In the genomic region with DNA sequence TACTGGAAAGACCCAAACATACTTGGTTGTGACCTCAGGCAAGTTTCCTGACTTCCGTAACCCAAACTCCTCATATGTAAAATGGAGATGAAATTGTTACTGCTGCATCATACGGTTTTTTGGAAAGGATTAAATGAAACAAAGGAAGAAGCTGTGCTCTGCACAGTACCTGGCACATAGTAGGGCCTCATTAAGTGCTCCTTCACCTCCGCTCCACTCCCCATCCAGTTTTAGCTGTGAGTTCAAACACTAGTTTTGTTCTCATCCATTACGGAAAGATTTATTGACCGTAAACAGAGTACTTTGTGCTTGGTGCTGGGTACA, we compare ENCODE assay signal across 8 cellular contexts. TPM values are rescaled to one million over a fixed set of nuclear protein-coding genes. Genes with fewer than 3 reads are reported as not detected.
DNase-seq lines count a peak whose midpoint lies in the region; ATAC-seq and TF ChIP-seq lines count a peak whose summit lies in the region.

No MANE protein-coding gene starts in this region.

- WGBS in lung, 2 donors: 13 to 19% methylated on average over 5 of the region's 5 CpGs

- peaks cover 72% of the 10 kb centered on the region for H3K4me1 Mint-ChIP-seq in CD8-positive, alpha-beta T cell (ENCODE audit: low read depth)

- H3K9me3 ChIP-seq in CD8-positive, alpha-beta T cell (ENCODE audit: low read length): no peaks in the 10 kb centered on the region
- H3K9me3 ChIP-seq in lung (ENCODE audit: control insufficient read depth in 2 of 2, insufficient read depth in 1 of 2, low read length in 1 of 2): no peaks in the 10 kb centered on the region

- CTCF ChIA-PET in CD8-positive, alpha-beta T cell (lab: Charles Lee): interaction anchor here (0.6 to 1.7 kb wide), 3 partner anchors 28 to 42 kb away, joined by 3 read pairs; no protein-coding TSS in a partner anchor

- peak overlapping the region; percentile 98 for H3K4me3 Mint-ChIP-seq in CD8-positive, alpha-beta T cell

- H3K27ac ChIP-seq in CD8-positive, alpha-beta T cell (ENCODE audit: low read depth, low read length): peak overlapping the region; percentile 92
- H3K27ac ChIP-seq in brain microvascular endothelial cell: peak overlapping the region; percentile 65
- H3K27ac ChIP-seq in lung (ENCODE audit: low read depth in 1 of 2, low read length in 1 of 2): peak overlapping the region; percentile 83 to 98

- no peaks in the 10 kb centered on the region for H3K27me3 Mint-ChIP-seq in CD8-positive, alpha-beta T cell (ENCODE audit: low read depth)

- POLR2A ChIA-PET in CD8-positive, alpha-beta T cell (lab: Charles Lee): interaction anchor here (0.6 to 1.4 kb wide), 12 partner anchors 9 to 113 kb away, joined by 3 to 5 read pairs (median 4); a partner anchor contains a TSS

- in situ Hi-C loops in brain microvascular endothelial cell (cut with HindIII; ENCODE audit: low pct_ligation_motif_present, low sequenced_read_pairs): no loop called here

- peaks cover 36% of the 10 kb centered on the region for H3K36me3 Mint-ChIP-seq in CD8-positive, alpha-beta T cell

- peaks cover 39% of the 10 kb centered on the region for H3K4me1 ChIP-seq in CD8-positive, alpha-beta T cell (ENCODE audit: insufficient read depth, low read length)
- peaks cover 0 to 11% of the 10 kb centered on the region in 2 donors for H3K4me1 ChIP-seq in lung (ENCODE audit: control insufficient read depth in 2 of 2, insufficient read depth in 2 of 2, low read length in 2 of 2)

- peak; percentile 8 for ATAC-seq in CD8-positive, alpha-beta T cell
- ATAC-seq in HG03342 (IDR thresholded peaks at IDR 0.05; ENCODE audit: unreplicated experiment) (peak; percentile 5), lung (ENCODE audit: insufficient read depth, low FRiP score) (no peak)

- no peak for DNase-seq in CD8-positive, alpha-beta T cell
- DNase-seq in brain microvascular endothelial cell: no peak
- no peak for DNase-seq in lung (ENCODE audit: low spot score)
- no peak for DNase-seq in retina
- no peak for DNase-seq in NCI-H1417 (lab: John Stamatoyannopoulos, UW)
- DNase-seq in NCI-H1694 (lab: John Stamatoyannopoulos, UW): no peak
- no peak for DNase-seq in stimulated activated CD4-positive, alpha-beta T cell treated with anti-CD3 and anti-CD28 coated beads, Interleukin-4, amount 100 ng/mL, for 1 hour

- TF ChIP-seq CTCF in CD8-positive, alpha-beta T cell (IDR thresholded peaks at IDR 0.05): no peak
- no peak for TF ChIP-seq CTCF in brain microvascular endothelial cell (IDR thresholded peaks at IDR 0.05; ENCODE audit: low read depth, low read length, missing control alignments)
- TF ChIP-seq CTCF in lung (IDR thresholded peaks at IDR 0.05; ENCODE audit: control extremely low read depth, extremely low read depth): no peak

- H3K27ac Mint-ChIP-seq in CD8-positive, alpha-beta T cell: peak overlapping the region; percentile 100

- H3K27me3 ChIP-seq in CD8-positive, alpha-beta T cell (ENCODE audit: insufficient read depth, low read length): no peaks in the 10 kb centered on the region
- no peaks in the 10 kb centered on the region for H3K27me3 ChIP-seq in brain microvascular endothelial cell (replicated peaks)
- H3K27me3 ChIP-seq in lung (ENCODE audit: control insufficient read depth, insufficient read depth): no peaks in the 10 kb centered on the region

- peaks cover 4% of the 10 kb centered on the region for H3K36me3 ChIP-seq in CD8-positive, alpha-beta T cell (ENCODE audit: insufficient read depth, low read length)
- H3K36me3 ChIP-seq in brain microvascular endothelial cell (replicated peaks) (no peaks in the 10 kb centered on the region), lung (ENCODE audit: control insufficient read depth in 2 of 2, insufficient read depth in 2 of 2, low read length in 2 of 2) (peaks cover 1 to 4% of the 10 kb centered on the region in 2 donors)

- intact Hi-C loops in CD8-positive, alpha-beta T cell (cut with DNase I, micrococcal nuclease): loop anchor here (1.0 to 10.0 kb wide), 8 partner anchors 81 to 1495 kb away; a partner anchor contains a TSS

- H3K4me3 ChIP-seq in CD8-positive, alpha-beta T cell (ENCODE audit: low read depth, low read length): peak overlapping the region; percentile 68
- H3K4me3 ChIP-seq in brain microvascular endothelial cell (ENCODE audit: low read depth, low read length) (peak overlapping the region; percentile 84), lung (peak overlapping the region; percentile 81)

- no peaks in the 10 kb centered on the region for H3K9me3 Mint-ChIP-seq in CD8-positive, alpha-beta T cell

RNA-seq across cellular contexts. Expression of a gene that starts 0.4 kb away (rescaled TPM):
- total RNA-seq in CD8-positive, alpha-beta T cell: 10 to 100 TPM; 13.9 to 18.3 TPM
- total RNA-seq in lung: 10 to 100 TPM; 36.0 to 67.5 TPM
- polyA plus RNA-seq in lung: 10 to 100 TPM in 1 of 2 donors, 1 to 10 TPM in 1; 10.0 to 11.3 TPM
